In genomic region chr1:245388687-245389086, GRCh38 we compare ENCODE assay signal across 24 cellular contexts.
"Had no signal": no experiment of that assay in that cellular context is flagged by ENCODE, and none has a peak within 500 bp of the region (broad histone marks: within the 10 kb centered on the region; RNA-seq: fewer than 3 reads in every experiment).

No MANE protein-coding gene starts in this region.

- H3K9me3 Mint-ChIP-seq: activated naive CD4-positive, alpha-beta T cell treated with anti-CD3 and anti-CD28 coated beads, Interleukin-2, amount 10 ng/mL, durations not matched to agents 7 days and 5 days; activated T-cell treated with anti-CD3 and anti-CD28 coated beads, Interleukin-2, amount 50 U/mL, for 72 hours; activated T-helper 2 cell treated with anti-CD3 and anti-CD28 coated beads, Interferon-gamma antibody, Interleukin-2, Interleukin-4, amounts not matched to agents 10 μg/mL and 5 μg/mL and 100 μg/mL, durations not matched to agents 14 hours and 24 hours and 36 hours had no signal

- H3K4me3 Mint-ChIP-seq: activated CD4-positive, alpha-beta T cell treated with anti-CD3 and anti-CD28 coated beads for 36 hours; activated CD8-positive, alpha-beta T cell treated with anti-CD3 and anti-CD28 coated beads for 36 hours; activated naive CD4-positive, alpha-beta T cell treated with anti-CD3 and anti-CD28 coated beads, Interleukin-2, amount 10 ng/mL, durations not matched to agents 7 days and 5 days; activated naive CD8-positive, alpha-beta T cell treated with anti-CD3 and anti-CD28 coated beads for 36 hours; activated T-cell treated with anti-CD3 and anti-CD28 coated beads, Interleukin-2, amount 50 U/mL, for 72 hours had no signal

- H3K9me3 ChIP-seq: Peyer's patch, SJCRH30, SK-N-SH had no signal

- H3K4me1 ChIP-seq: Peyer's patch, SJCRH30 had no signal

- H3K9ac ChIP-seq: SK-N-SH had no signal

- H3K27me3 ChIP-seq: Peyer's patch, SJCRH30 had no signal

- H3K27me3 Mint-ChIP-seq: activated CD8-positive, alpha-beta T cell treated with anti-CD3 and anti-CD28 coated beads for 36 hours had no signal

- H3K27ac Mint-ChIP-seq: activated CD4-positive, alpha-beta T cell treated with anti-CD3 and anti-CD28 coated beads for 36 hours; activated CD8-positive, alpha-beta T cell treated with anti-CD3 and anti-CD28 coated beads for 36 hours; activated naive CD4-positive, alpha-beta T cell treated with anti-CD3 and anti-CD28 coated beads, Interleukin-2, amount 10 ng/mL, durations not matched to agents 7 days and 5 days; activated naive CD8-positive, alpha-beta T cell treated with anti-CD3 and anti-CD28 coated beads for 36 hours; activated T-cell treated with anti-CD3 and anti-CD28 coated beads, Interleukin-2, amount 50 U/mL, for 72 hours; activated T-helper 2 cell treated with anti-CD3 and anti-CD28 coated beads, Interferon-gamma antibody, Interleukin-2, Interleukin-4, amounts not matched to agents 10 μg/mL and 5 μg/mL and 100 μg/mL, durations not matched to agents 14 hours and 24 hours and 36 hours had no signal

- ATAC-seq: activated CD4-positive, alpha-beta T cell treated with anti-CD3 and anti-CD28 coated beads for 36 hours; activated CD8-positive, alpha-beta T cell treated with anti-CD3 and anti-CD28 coated beads for 36 hours; activated T-cell treated with anti-CD3 and anti-CD28 coated beads, Interleukin-2, amount 50 U/mL, for 72 hours had no signal

- H3K9me2 ChIP-seq: SK-N-SH had no signal

- H3K36me3 Mint-ChIP-seq: activated naive CD4-positive, alpha-beta T cell treated with anti-CD3 and anti-CD28 coated beads, Interleukin-2, amount 10 ng/mL, durations not matched to agents 7 days and 5 days; activated naive CD8-positive, alpha-beta T cell treated with anti-CD3 and anti-CD28 coated beads for 36 hours had no signal

- H3K4me2 ChIP-seq: SK-N-SH had no signal

- DNase-seq: activated CD4-positive, alpha-beta T cell treated with anti-CD3 and anti-CD28 coated beads for 36 hours; activated CD4-positive, alpha-beta T cell treated with anti-CD3 and anti-CD28 coated beads, Interleukin-2, amount 50 U/mL, for 1 hour; activated CD8-positive, alpha-beta memory T cell treated with anti-CD3 and anti-CD28 coated beads, Interleukin-2, amount 50 U/mL, for 4 hours; activated CD8-positive, alpha-beta T cell treated with anti-CD3 and anti-CD28 coated beads for 36 hours; activated gamma-delta T cell treated with Interleukin-2 at 50 U/mL for 16 hours; activated naive CD4-positive, alpha-beta T cell treated with anti-CD3 and anti-CD28 coated beads, Interleukin-2, amount 10 ng/mL, durations not matched to agents 7 days and 5 days; activated naive CD8-positive, alpha-beta T cell treated with anti-CD3 and anti-CD28 coated beads for 36 hours; activated T-cell treated with anti-CD3 and anti-CD28 coated beads, Interleukin-2, amount 50 U/mL, for 72 hours; central memory CD4-positive, alpha-beta T cell; Karpas-422; NCI-H1105 treated with DMSO at 0.1 percent for 48 hours; NCI-H1436 treated with DMSO at 0.1 percent for 48 hours; NCI-H187; NCI-H2081; NCI-H446; NCI-H524; Peyer's patch; Right ventricle myocardium superior; SJCRH30; SK-N-SH; T-helper 1 cell; WERI-Rb-1 had no signal

- H3K4me1 Mint-ChIP-seq: activated CD4-positive, alpha-beta T cell treated with anti-CD3 and anti-CD28 coated beads for 36 hours; activated naive CD4-positive, alpha-beta T cell treated with anti-CD3 and anti-CD28 coated beads, Interleukin-2, amount 10 ng/mL, durations not matched to agents 7 days and 5 days; activated naive CD8-positive, alpha-beta T cell treated with anti-CD3 and anti-CD28 coated beads for 36 hours had no signal

- H3K4me3 ChIP-seq: Peyer's patch, SJCRH30 had no signal

- H3K36me3 ChIP-seq: Peyer's patch, SJCRH30, WERI-Rb-1 had no signal

- H3K27ac ChIP-seq: Peyer's patch, RWPE1, SJCRH30, WERI-Rb-1 had no signal
